ENCODE assay signal across 10 cellular contexts in genomic region chr11:103529217-103529684, GRCh38.
DNase-seq lines count a peak whose midpoint lies in the region; ATAC-seq and TF ChIP-seq lines count a peak whose summit lies in the region.
"Had no signal": no experiment of that assay in that cellular context is flagged by ENCODE, and none has a peak within 500 bp of the region (broad histone marks: within the 10 kb centered on the region; RNA-seq: fewer than 3 reads in every experiment).

No MANE protein-coding gene starts in this region.

- no peaks in the 10 kb centered on the region for H3K36me3 Mint-ChIP-seq in activated CD4-positive, alpha-beta T cell treated with anti-CD3 and anti-CD28 coated beads, Interleukin-2, amount 10 ng/mL, durations not matched to agents 7 days and 5 days (ENCODE audit: low read depth)

- H3K27me3 Mint-ChIP-seq in activated CD4-positive, alpha-beta T cell treated with anti-CD3 and anti-CD28 coated beads, Interleukin-2, amount 10 ng/mL, durations not matched to agents 7 days and 5 days = no peaks in the 10 kb centered on the region

- H3K9me3 Mint-ChIP-seq in activated CD4-positive, alpha-beta T cell treated with anti-CD3 and anti-CD28 coated beads, Interleukin-2, amount 10 ng/mL, durations not matched to agents 7 days and 5 days = no peaks in the 10 kb centered on the region
- H3K9me3 Mint-ChIP-seq: neural crest cell had no signal

- no peak overlapping the region for H3K4me3 Mint-ChIP-seq in activated CD4-positive, alpha-beta T cell treated with anti-CD3 and anti-CD28 coated beads, Interleukin-2, amount 10 ng/mL, durations not matched to agents 7 days and 5 days
- H3K4me3 Mint-ChIP-seq: neural crest cell had no signal

- peaks cover 16% of the 10 kb centered on the region for H3K4me1 ChIP-seq in SJCRH30

- no peak overlapping the region for H3K27ac Mint-ChIP-seq in activated CD4-positive, alpha-beta T cell treated with anti-CD3 and anti-CD28 coated beads, Interleukin-2, amount 10 ng/mL, durations not matched to agents 7 days and 5 days

- H3K36me3 ChIP-seq in SJCRH30 = no peaks in the 10 kb centered on the region

- no peak for ATAC-seq in GM21717 (IDR thresholded peaks at IDR 0.05; ENCODE audit: unreplicated experiment)
- ATAC-seq in GM19023 (IDR thresholded peaks at IDR 0.05; ENCODE audit: unreplicated experiment) = no peak

- no peaks in the 10 kb centered on the region for H3K9me3 ChIP-seq in SJCRH30 (replicated peaks)

- POLR2A ChIA-PET in activated CD4-positive, alpha-beta T cell treated with anti-CD3 and anti-CD28 coated beads, Interleukin-2, amount 10 ng/mL, durations not matched to agents 7 days and 5 days (lab: Charles Lee) = no interaction called here

- H3K4me1 Mint-ChIP-seq in activated CD4-positive, alpha-beta T cell treated with anti-CD3 and anti-CD28 coated beads, Interleukin-2, amount 10 ng/mL, durations not matched to agents 7 days and 5 days = no peaks in the 10 kb centered on the region
- H3K4me1 Mint-ChIP-seq: neural crest cell had no signal

- H3K27ac ChIP-seq in SJCRH30 = no peak overlapping the region

- CTCF ChIA-PET in activated CD4-positive, alpha-beta T cell treated with anti-CD3 and anti-CD28 coated beads, Interleukin-2, amount 10 ng/mL, durations not matched to agents 7 days and 5 days (lab: Charles Lee) = no interaction called here

- no peaks in the 10 kb centered on the region for H3K27me3 ChIP-seq in SJCRH30

- DNase-seq in HCEC 1CT (peak; percentile 94), SJCRH30 (peak; percentile 6 to 8), fibroblast of the aortic adventitia (ENCODE audit: low read depth) (peak; percentile 73), renal cortical epithelial cell (ENCODE audit: low read depth) (peak; percentile 88)
- DNase-seq in activated CD4-positive, alpha-beta T cell treated with anti-CD3 and anti-CD28 coated beads, Interleukin-2, amount 10 ng/mL, durations not matched to agents 7 days and 5 days = no peak
- DNase-seq: GDM1, NCI-H2029 treated with DMSO at 0.1 percent for 48 hours had no signal

- no peak overlapping the region for H3K4me3 ChIP-seq in SJCRH30
- H3K4me3 ChIP-seq in fibroblast of the aortic adventitia (ENCODE audit: low read depth, low read length) = no peak overlapping the region

- no peak for TF ChIP-seq CTCF in fibroblast of the aortic adventitia (IDR thresholded peaks at IDR 0.05; ENCODE audit: insufficient read depth, low read length)
